Comparison of ENCODE assay signal across 8 cellular contexts in the genomic region with DNA sequence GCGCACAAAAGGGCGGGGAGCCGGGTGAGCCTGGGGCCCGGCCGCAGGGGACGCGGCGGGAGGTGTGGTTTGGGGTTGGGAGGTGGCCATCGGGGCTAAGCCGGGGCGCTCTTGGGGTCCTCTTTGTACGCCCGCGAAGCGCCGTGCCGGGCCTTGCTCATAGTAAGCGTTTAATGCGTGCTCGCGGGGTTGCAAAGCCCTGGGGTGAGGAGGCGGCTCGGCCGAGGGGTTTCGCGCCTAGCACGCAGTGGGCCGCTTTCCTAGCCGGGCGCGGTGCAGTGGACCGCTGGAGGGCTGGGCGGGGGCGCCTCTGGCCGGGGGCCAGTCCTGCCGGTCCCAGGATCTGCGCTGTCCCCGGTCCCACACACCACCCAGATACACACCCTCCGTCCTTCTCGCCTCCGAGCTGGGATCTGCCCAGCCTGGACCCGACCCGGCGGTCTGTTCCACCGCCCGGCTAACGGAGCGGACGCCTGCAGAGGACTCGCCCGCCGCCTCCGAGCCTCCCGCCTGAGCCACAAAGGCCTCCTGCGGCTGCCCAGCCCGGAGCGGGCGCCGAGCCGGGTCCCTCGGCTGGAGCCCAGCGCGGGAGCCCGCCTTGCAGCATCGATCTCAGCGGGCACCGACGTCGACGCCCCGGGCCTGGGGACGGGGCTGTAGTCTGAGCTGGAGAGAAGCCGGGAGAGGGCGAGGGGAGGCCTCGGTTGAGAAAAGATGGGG. TPM values are rescaled to one million over a fixed set of nuclear protein-coding genes. Genes with fewer than 3 reads are reported as not detected.
DNase-seq lines count a peak whose midpoint lies in the region; ATAC-seq, FAIRE-seq and TF ChIP-seq lines count a peak whose summit lies in the region.

No MANE protein-coding gene starts in this region.

- H3K4me1 ChIP-seq in kidney (ENCODE audit: control insufficient read depth in 1 of 2, insufficient read depth in 1 of 2, low read depth in 1 of 2, low read length in 2 of 2) (peaks cover 0 to 6% of the 10 kb centered on the region in 2 donors), stomach smooth muscle (ENCODE audit: control insufficient read depth, insufficient read depth, low read length) (peaks cover 38% of the 10 kb centered on the region)

- H3K36me3 ChIP-seq in kidney (ENCODE audit: control insufficient read depth in 1 of 2, insufficient read depth in 2 of 2, low read length in 2 of 2), result no peaks in the 10 kb centered on the region
- no peaks in the 10 kb centered on the region for H3K36me3 ChIP-seq in stomach smooth muscle (ENCODE audit: control insufficient read depth in 2 of 2, insufficient read depth in 2 of 2, low read length in 2 of 2)

- no peak overlapping the region for H3K9ac ChIP-seq in kidney (ENCODE audit: low read length in 2 of 2)
- H3K9ac ChIP-seq in stomach smooth muscle (ENCODE audit: low read length in 2 of 2), result no peak overlapping the region

- no peak overlapping the region for H3K27ac Mint-ChIP-seq in Calu3 (ENCODE audit: unreplicated experiment)
- H3K27ac Mint-ChIP-seq in IgD-negative memory B cell, result no peak overlapping the region
- H3K27ac Mint-ChIP-seq in activated naive CD4-positive, alpha-beta T cell treated with anti-CD3 and anti-CD28 coated beads, Interleukin-2, amount 10 ng/mL, durations not matched to agents 7 days and 5 days, result no peak overlapping the region

- FAIRE-seq in kidney (lab: Jason Lieb, UNC), result no peak

- DNase-seq in Calu3, result peak; percentile 32
- no peak for DNase-seq in activated naive CD4-positive, alpha-beta T cell treated with anti-CD3 and anti-CD28 coated beads, Interleukin-2, amount 10 ng/mL, durations not matched to agents 7 days and 5 days
- DNase-seq in kidney, result peak; percentile 79
- DNase-seq in SKM-1 (lab: John Stamatoyannopoulos, UW; ENCODE audit: unreplicated experiment), result no peak

- CTCF ChIA-PET in Calu3 (lab: Charles Lee), result interaction anchor here (0.6 to 1.6 kb wide), 3 partner anchors 159 to 747 kb away, joined by 3 to 4 read pairs (median 3); no protein-coding TSS in a partner anchor
- CTCF ChIA-PET in activated naive CD4-positive, alpha-beta T cell treated with anti-CD3 and anti-CD28 coated beads, Interleukin-2, amount 10 ng/mL, durations not matched to agents 7 days and 5 days (lab: Charles Lee), result interaction anchor here (2.6 to 5.3 kb wide), 2 partner anchors 74 to 94 kb away, joined by 9 to 95 read pairs; no protein-coding TSS in a partner anchor

- H3K36me3 Mint-ChIP-seq in Calu3 (ENCODE audit: insufficient read depth, unreplicated experiment), result no peaks in the 10 kb centered on the region
- H3K36me3 Mint-ChIP-seq in IgD-negative memory B cell, result no peaks in the 10 kb centered on the region
- no peaks in the 10 kb centered on the region for H3K36me3 Mint-ChIP-seq in activated naive CD4-positive, alpha-beta T cell treated with anti-CD3 and anti-CD28 coated beads, Interleukin-2, amount 10 ng/mL, durations not matched to agents 7 days and 5 days

- H3K4me1 Mint-ChIP-seq in Calu3 (ENCODE audit: low read depth, unreplicated experiment) (no peaks in the 10 kb centered on the region), IgD-negative memory B cell (peaks cover 6 to 14% (median 14%) of the 10 kb centered on the region in 3 donors)
- H3K4me1 Mint-ChIP-seq in activated naive CD4-positive, alpha-beta T cell treated with anti-CD3 and anti-CD28 coated beads, Interleukin-2, amount 10 ng/mL, durations not matched to agents 7 days and 5 days, result peaks cover 11% of the 10 kb centered on the region

- H3K27ac ChIP-seq in kidney (ENCODE audit: low read depth in 2 of 2, low read length in 2 of 2) (no peak overlapping the region), stomach smooth muscle (ENCODE audit: low read length) (no peak overlapping the region)

- H3K4me3 ChIP-seq in kidney (ENCODE audit: low read length in 2 of 2), result no peak overlapping the region
- peak overlapping the region; percentile 15 to 65 for H3K4me3 ChIP-seq in stomach smooth muscle (ENCODE audit: low read length in 2 of 2)

- no peaks in the 10 kb centered on the region for H3K9me3 Mint-ChIP-seq in Calu3 (ENCODE audit: low read depth, unreplicated experiment)
- H3K9me3 Mint-ChIP-seq in IgD-negative memory B cell, result no peaks in the 10 kb centered on the region
- H3K9me3 Mint-ChIP-seq in activated naive CD4-positive, alpha-beta T cell treated with anti-CD3 and anti-CD28 coated beads, Interleukin-2, amount 10 ng/mL, durations not matched to agents 7 days and 5 days, result no peaks in the 10 kb centered on the region

- no peak for ATAC-seq in HG02571 (IDR thresholded peaks at IDR 0.05; ENCODE audit: unreplicated experiment)
- ATAC-seq in HG03439 (IDR thresholded peaks at IDR 0.05; ENCODE audit: unreplicated experiment), result no peak

- H3K27me3 Mint-ChIP-seq in Calu3 (ENCODE audit: unreplicated experiment), result peaks cover 89% of the 10 kb centered on the region
- H3K27me3 Mint-ChIP-seq in IgD-negative memory B cell, result peaks cover 34% of the 10 kb centered on the region
- peaks cover 84% of the 10 kb centered on the region for H3K27me3 Mint-ChIP-seq in activated naive CD4-positive, alpha-beta T cell treated with anti-CD3 and anti-CD28 coated beads, Interleukin-2, amount 10 ng/mL, durations not matched to agents 7 days and 5 days

- H3K4me3 Mint-ChIP-seq in Calu3 (ENCODE audit: low read depth, unreplicated experiment) (peak overlapping the region; percentile 30), IgD-negative memory B cell (peak overlapping the region in 3 of 4 donors; percentile 71 to 73 (median 72))
- peak overlapping the region; percentile 48 for H3K4me3 Mint-ChIP-seq in activated naive CD4-positive, alpha-beta T cell treated with anti-CD3 and anti-CD28 coated beads, Interleukin-2, amount 10 ng/mL, durations not matched to agents 7 days and 5 days

- TF ChIP-seq CTCF in Calu3 (IDR thresholded peaks at IDR 0.05; ENCODE audit: unreplicated experiment) (no peak), kidney (IDR thresholded peaks at IDR 0.05; ENCODE audit: borderline replicate concordance, extremely low read depth, insufficient read depth) (no peak)

- peaks cover 52 to 78% of the 10 kb centered on the region in 2 donors for H3K27me3 ChIP-seq in stomach smooth muscle (ENCODE audit: control insufficient read depth in 1 of 2, insufficient read depth in 2 of 2, low read length in 2 of 2)

- intact Hi-C loops in Calu3 (cut with micrococcal nuclease; ENCODE audit: unreplicated experiment), result loop anchor here (5.0 kb wide), 1 partner anchor 169 kb away; no protein-coding TSS in a partner anchor
- intact Hi-C loops in kidney (cut with DNase I), result loop anchor here (10.0 kb wide), 1 partner anchor 96 kb away; no protein-coding TSS in a partner anchor

- H3K9me3 ChIP-seq in kidney (ENCODE audit: control insufficient read depth in 1 of 2, low read length in 2 of 2) (no peaks in the 10 kb centered on the region), stomach smooth muscle (ENCODE audit: control insufficient read depth in 2 of 2, low read length in 2 of 2) (no peaks in the 10 kb centered on the region)

- no TSS peak for BruUV-seq in Calu3 (replicated peaks; lab: Mats Ljungman, UMichigan)

RNA-seq across cellular contexts. Expression of gene DPYSL5, which starts 0.6 kb away (rescaled TPM):
- total RNA-seq in Calu3 (2022), result 0.32 TPM in 1 of 2 replicates, not detected in the other
- not detected for polyA plus RNA-seq in IgD-negative memory B cell
- total RNA-seq in kidney, result not detected
- not detected for polyA plus RNA-seq in kidney (ENCODE audit: insufficient read depth, low read depth, low replicate concordance)

Comparison
In these comparisons a context has a peak if more than half of its experiments do, and no peak if none do; other contexts are left out.
1. DNase-seq: peak in Calu3 (single experiment) and kidney (single experiment); none in activated naive CD4-positive, alpha-beta T cell treated with anti-CD3 and anti-CD28 coated beads, Interleukin-2, amount 10 ng/mL, durations not matched to agents 7 days and 5 days (single experiment) and SKM-1 (single experiment).
2. H3K4me3 ChIP-seq: peak in stomach smooth muscle (2 of 2); none in kidney (0 of 2).
3. Peak in every context shown above with its lines, with median percentiles within 50 percentile points of each other: H3K4me3 Mint-ChIP-seq.